In the genomic region with DNA sequence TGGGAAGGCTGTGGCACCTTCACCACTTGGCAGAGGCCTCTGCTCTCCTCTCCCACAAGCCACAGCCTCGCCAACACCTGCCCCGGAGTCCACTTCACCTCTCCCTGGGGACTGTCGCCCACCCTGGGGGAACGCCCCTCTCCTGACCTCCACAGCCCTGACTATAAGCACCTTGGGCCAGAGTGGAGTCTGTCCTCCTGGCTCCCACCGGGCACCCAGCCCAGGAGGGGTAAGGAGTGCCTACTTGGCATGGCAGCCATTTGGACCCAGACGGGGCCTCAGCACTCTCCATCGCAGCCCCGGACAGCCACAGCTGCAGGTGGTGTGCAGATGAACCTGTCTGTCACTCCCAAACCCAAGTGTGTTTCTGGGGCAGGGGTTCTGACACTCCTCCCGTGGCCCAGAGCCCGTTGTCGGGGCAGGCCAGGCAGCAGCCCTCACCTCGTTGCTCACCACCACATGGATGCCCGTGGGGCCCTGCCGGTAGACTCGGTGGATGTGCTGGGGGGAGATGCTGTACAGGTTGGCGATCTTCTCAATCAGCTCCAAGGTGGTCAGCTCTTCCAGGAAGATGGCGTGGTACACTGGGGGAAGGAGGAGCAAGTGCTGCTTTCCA, we compare ENCODE assay signal across 21 cellular contexts. TPM values are rescaled to one million over a fixed set of nuclear protein-coding genes. Genes with fewer than 3 reads are reported as not detected.
"Had no signal": no experiment of that assay in that cellular context is flagged by ENCODE, and none has a peak within 500 bp of the region (broad histone marks: within the 10 kb centered on the region; RNA-seq: fewer than 3 reads in every experiment).

No MANE protein-coding gene starts in this region.

- H3K27me3 Mint-ChIP-seq: activated CD4-positive, alpha-beta T cell treated with anti-CD3 and anti-CD28 coated beads, Interleukin-2, amount 10 ng/mL, durations not matched to agents 24 days and 14 days; activated naive CD4-positive, alpha-beta T cell treated with anti-CD3 and anti-CD28 coated beads, Interleukin-2, amount 10 ng/mL, durations not matched to agents 7 days and 5 days; activated naive CD8-positive, alpha-beta T cell treated with anti-CD3 and anti-CD28 coated beads for 36 hours had no signal

- H3K4me3 ChIP-seq: MG63, Peyer's patch had no signal

- H3K4me3 Mint-ChIP-seq: activated CD4-positive, alpha-beta T cell treated with anti-CD3 and anti-CD28 coated beads, Interleukin-2, amount 10 ng/mL, durations not matched to agents 24 days and 14 days; activated naive CD4-positive, alpha-beta T cell treated with anti-CD3 and anti-CD28 coated beads, Interleukin-2, amount 10 ng/mL, durations not matched to agents 7 days and 5 days; activated naive CD8-positive, alpha-beta T cell treated with anti-CD3 and anti-CD28 coated beads for 36 hours; activated T-cell treated with anti-CD3 and anti-CD28 coated beads, Interleukin-2, amount 50 U/mL, for 4 hours; T-helper 1 cell treated with Interleukin-12 subunit alpha and Interleukin-12 subunit beta and Interleukin-4 antibody, amounts not matched to agents 30 μg/mL and 1 μg/mL, for 36 hours had no signal

- H3K36me3 ChIP-seq: MG63, Peyer's patch had no signal

- H3K9me3 Mint-ChIP-seq: activated CD4-positive, alpha-beta T cell treated with anti-CD3 and anti-CD28 coated beads, Interleukin-2, amount 10 ng/mL, durations not matched to agents 24 days and 14 days; activated naive CD4-positive, alpha-beta T cell treated with anti-CD3 and anti-CD28 coated beads, Interleukin-2, amount 10 ng/mL, durations not matched to agents 7 days and 5 days; activated naive CD8-positive, alpha-beta T cell treated with anti-CD3 and anti-CD28 coated beads for 36 hours; activated T-cell treated with anti-CD3 and anti-CD28 coated beads, Interleukin-2, amount 50 U/mL, for 4 hours; T-helper 1 cell treated with Interleukin-12 subunit alpha and Interleukin-12 subunit beta and Interleukin-4 antibody, amounts not matched to agents 30 μg/mL and 1 μg/mL, for 36 hours had no signal

- H3K9me3 ChIP-seq: MG63, Peyer's patch had no signal

- DNase-seq: activated CD4-positive, alpha-beta T cell treated with anti-CD3 and anti-CD28 coated beads for 1 hour; activated CD4-positive, alpha-beta T cell treated with anti-CD3 and anti-CD28 coated beads, Interleukin-2, amount 10 ng/mL, durations not matched to agents 24 days and 14 days; activated CD4-positive, alpha-beta T cell treated with anti-CD3 and anti-CD28 coated beads, Interleukin-2, amount 50 U/mL, for 48 hours; activated CD8-positive, alpha-beta memory T cell treated with anti-CD3 and anti-CD28 coated beads for 24 hours; activated gamma-delta T cell treated with Interleukin-2 at 50 U/mL for 16 hours; activated naive CD4-positive, alpha-beta T cell treated with anti-CD3 and anti-CD28 coated beads, Interleukin-2, amount 10 ng/mL, durations not matched to agents 7 days and 5 days; activated naive CD8-positive, alpha-beta T cell treated with anti-CD3 and anti-CD28 coated beads for 36 hours; activated T-cell treated with anti-CD3 and anti-CD28 coated beads, Interleukin-2, amount 50 U/mL, for 4 hours; MG63; MV-4-11; NCI-H1105 treated with DMSO at 0.1 percent for 48 hours; NCI-H1436 treated with DMSO at 0.1 percent for 48 hours; NCI-H187; NCI-H2171; NCI-H2227 treated with DMSO at 0.1 percent for 48 hours; NCI-H446 treated with DMSO at 0.1 percent for 48 hours; NCI-H524 treated with DMSO at 0.1 percent for 48 hours; NCI-H748 treated with DMSO at 0.1 percent for 48 hours; SHP77 treated with DMSO at 0.1 percent for 48 hours had no signal

- H3K27me3 ChIP-seq: MG63, Peyer's patch had no signal

- H3K27ac Mint-ChIP-seq: activated CD4-positive, alpha-beta T cell treated with anti-CD3 and anti-CD28 coated beads, Interleukin-2, amount 10 ng/mL, durations not matched to agents 24 days and 14 days; activated naive CD4-positive, alpha-beta T cell treated with anti-CD3 and anti-CD28 coated beads, Interleukin-2, amount 10 ng/mL, durations not matched to agents 7 days and 5 days; activated naive CD8-positive, alpha-beta T cell treated with anti-CD3 and anti-CD28 coated beads for 36 hours; T-helper 1 cell treated with Interleukin-12 subunit alpha and Interleukin-12 subunit beta and Interleukin-4 antibody, amounts not matched to agents 30 μg/mL and 1 μg/mL, for 36 hours had no signal

- H3K4me1 Mint-ChIP-seq: activated CD4-positive, alpha-beta T cell treated with anti-CD3 and anti-CD28 coated beads, Interleukin-2, amount 10 ng/mL, durations not matched to agents 24 days and 14 days; activated naive CD4-positive, alpha-beta T cell treated with anti-CD3 and anti-CD28 coated beads, Interleukin-2, amount 10 ng/mL, durations not matched to agents 7 days and 5 days; activated naive CD8-positive, alpha-beta T cell treated with anti-CD3 and anti-CD28 coated beads for 36 hours had no signal

- H3K27ac ChIP-seq: Peyer's patch had no signal

- H3K36me3 Mint-ChIP-seq: activated naive CD4-positive, alpha-beta T cell treated with anti-CD3 and anti-CD28 coated beads, Interleukin-2, amount 10 ng/mL, durations not matched to agents 7 days and 5 days; activated naive CD8-positive, alpha-beta T cell treated with anti-CD3 and anti-CD28 coated beads for 36 hours had no signal

- H3K4me1 ChIP-seq: Peyer's patch had no signal

RNA-seq across cellular contexts. Expression of a gene that starts 53.5 kb away (rescaled TPM):
- total RNA-seq: activated CD4-positive, alpha-beta T cell treated with anti-CD3 and anti-CD28 coated beads, Interleukin-2, amount 10 ng/mL, durations not matched to agents 24 days and 14 days had no signal
